1 cellular context compared by ENCODE assay signal in the genomic region with DNA sequence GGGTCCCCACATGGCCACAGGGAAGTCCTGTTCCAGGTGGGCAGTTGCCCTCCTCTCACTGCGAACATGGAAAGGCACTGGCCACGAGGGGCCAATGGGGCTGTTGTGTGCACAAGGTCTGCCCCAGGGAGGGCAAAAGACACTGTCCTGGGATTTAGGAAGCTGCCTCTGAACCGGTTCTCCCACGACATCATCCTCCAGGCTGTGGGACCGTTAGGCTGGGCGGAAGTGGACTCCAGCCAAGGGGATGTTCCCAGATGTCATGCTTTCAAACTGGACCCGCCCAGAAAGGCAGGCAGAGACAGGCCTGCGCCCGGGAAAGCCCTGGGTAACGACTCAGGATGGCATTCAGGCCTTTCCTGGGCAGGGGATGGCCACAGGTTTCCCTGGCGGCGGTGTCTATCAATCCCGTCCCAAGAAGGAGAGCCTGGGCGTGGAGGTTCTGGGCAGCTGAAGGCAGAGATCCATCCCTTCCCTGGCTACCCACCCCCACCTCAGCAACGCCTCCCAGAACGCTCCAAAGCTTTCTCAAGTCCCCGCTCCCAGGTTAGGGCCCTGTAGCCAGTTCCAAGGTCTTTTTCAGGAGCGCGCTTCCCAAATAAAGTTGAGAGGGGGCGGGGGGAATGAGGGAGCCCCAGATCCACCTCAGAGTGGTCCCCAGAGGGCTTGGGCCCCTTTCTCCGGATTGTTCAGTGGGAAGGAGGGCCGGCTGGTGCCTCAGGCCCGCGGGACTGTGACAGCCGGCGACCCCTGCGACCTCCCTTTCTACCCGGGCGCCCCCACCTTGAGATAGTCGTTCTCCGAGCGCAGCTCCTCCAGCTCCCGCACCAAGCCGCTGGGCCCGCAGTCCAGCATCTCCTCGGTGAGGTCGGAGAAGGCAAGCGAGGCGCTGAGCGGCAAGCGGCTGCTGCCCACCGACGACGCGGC.
TF ChIP-seq lines count a peak whose summit lies in the region.

No MANE protein-coding gene starts in this region.

TF ChIP-seq in K562, 482 proteins besides CTCF, POLR2A, EP300 and RAD21 (continued from another document and continues in another):
- TF ChIP-seq, protein P1, sequence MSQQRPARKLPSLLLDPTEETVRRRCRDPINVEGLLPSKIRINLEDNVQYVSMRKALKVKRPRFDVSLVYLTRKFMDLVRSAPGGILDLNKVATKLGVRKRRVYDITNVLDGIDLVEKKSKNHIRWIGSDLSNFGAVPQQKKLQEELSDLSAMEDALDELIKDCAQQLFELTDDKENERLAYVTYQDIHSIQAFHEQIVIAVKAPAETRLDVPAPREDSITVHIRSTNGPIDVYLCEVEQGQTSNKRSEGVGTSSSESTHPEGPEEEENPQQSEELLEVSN (IDR thresholded peaks at IDR 0.05; ENCODE audit: borderline replicate concordance in 1 of 2, extremely low read depth in 1 of 2, insufficient read depth in 1 of 2, insufficient read length in 1 of 2, low read depth in 1 of 2, low read length in 1 of 2, poor library complexity in 1 of 2, severe bottlenecking in 1 of 2) = peak in 1 of 2 experiments; percentile 43
- TF ChIP-seq NFXL1 (CRISPR knock-in tag; IDR thresholded peaks at IDR 0.05) = no peak
- TF ChIP-seq SMARCB1 (IDR thresholded peaks at IDR 0.05; ENCODE audit: insufficient read length, low read depth) = no peak
- peak; percentile 16; the same call in 1 of the 2 replicates for TF ChIP-seq PML (IDR thresholded peaks at IDR 0.05; ENCODE audit: low read length)
- peak; percentile 26 for TF ChIP-seq TBP (optimal IDR thresholded peaks at IDR 0.05; ENCODE audit: low read depth, low read length)
- TF ChIP-seq NBN (IDR thresholded peaks at IDR 0.05; ENCODE audit: low read depth) = peak; percentile 54; the same call in 1 of the 2 replicates
- no peak for TF ChIP-seq SLC30A9 (CRISPR knock-in tag; IDR thresholded peaks at IDR 0.05)
- TF ChIP-seq NCOA1 (IDR thresholded peaks at IDR 0.05; ENCODE audit: low read depth) = 0 out of 2 replicates have a peak, but pooled peaks have one; percentile 30
- TF ChIP-seq SRF (CRISPR knock-in tag; IDR thresholded peaks at IDR 0.05) = peak in 1 of 2 experiments; percentile 40; a peak in 1 of 4 replicates
- peak; percentile 34 for TF ChIP-seq TAF9B (IDR thresholded peaks at IDR 0.05; ENCODE audit: partially characterized antibody)
- TF ChIP-seq, protein P2, sequence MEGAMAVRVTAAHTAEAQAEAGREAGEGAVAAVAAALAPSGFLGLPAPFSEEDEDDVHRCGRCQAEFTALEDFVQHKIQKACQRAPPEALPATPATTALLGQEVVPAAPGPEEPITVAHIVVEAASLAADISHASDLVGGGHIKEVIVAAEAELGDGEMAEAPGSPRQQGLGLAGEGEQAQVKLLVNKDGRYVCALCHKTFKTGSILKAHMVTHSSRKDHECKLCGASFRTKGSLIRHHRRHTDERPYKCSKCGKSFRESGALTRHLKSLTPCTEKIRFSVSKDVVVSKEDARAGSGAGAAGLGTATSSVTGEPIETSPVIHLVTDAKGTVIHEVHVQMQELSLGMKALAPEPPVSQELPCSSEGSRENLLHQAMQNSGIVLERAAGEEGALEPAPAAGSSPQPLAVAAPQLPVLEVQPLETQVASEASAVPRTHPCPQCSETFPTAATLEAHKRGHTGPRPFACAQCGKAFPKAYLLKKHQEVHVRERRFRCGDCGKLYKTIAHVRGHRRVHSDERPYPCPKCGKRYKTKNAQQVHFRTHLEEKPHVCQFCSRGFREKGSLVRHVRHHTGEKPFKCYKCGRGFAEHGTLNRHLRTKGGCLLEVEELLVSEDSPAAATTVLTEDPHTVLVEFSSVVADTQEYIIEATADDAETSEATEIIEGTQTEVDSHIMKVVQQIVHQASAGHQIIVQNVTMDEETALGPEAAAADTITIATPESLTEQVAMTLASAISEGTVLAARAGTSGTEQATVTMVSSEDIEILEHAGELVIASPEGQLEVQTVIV (CRISPR knock-in tag; IDR thresholded peaks at IDR 0.05; ENCODE audit: borderline replicate concordance) = no peak
- TF ChIP-seq CREB1 (IDR thresholded peaks at IDR 0.05) = no peak
- peak; percentile 39; the same call in 1 of the 2 replicates for TF ChIP-seq CREB1 (CRISPR knock-in tag; IDR thresholded peaks at IDR 0.05)
- peak; percentile 41; the same call in 1 of the 2 replicates for TF ChIP-seq GABPB1 (CRISPR knock-in tag; IDR thresholded peaks at IDR 0.05)
- TF ChIP-seq SPI1 (IDR thresholded peaks at IDR 0.05; ENCODE audit: borderline replicate concordance, low read depth, low read length) = peak; percentile 88
- TF ChIP-seq MEIS2 (IDR thresholded peaks at IDR 0.05; ENCODE audit: partially characterized antibody) = peak; percentile 39
- no peak for TF ChIP-seq ZNF785 (CRISPR knock-in tag; IDR thresholded peaks at IDR 0.05)
- TF ChIP-seq, protein P3, sequence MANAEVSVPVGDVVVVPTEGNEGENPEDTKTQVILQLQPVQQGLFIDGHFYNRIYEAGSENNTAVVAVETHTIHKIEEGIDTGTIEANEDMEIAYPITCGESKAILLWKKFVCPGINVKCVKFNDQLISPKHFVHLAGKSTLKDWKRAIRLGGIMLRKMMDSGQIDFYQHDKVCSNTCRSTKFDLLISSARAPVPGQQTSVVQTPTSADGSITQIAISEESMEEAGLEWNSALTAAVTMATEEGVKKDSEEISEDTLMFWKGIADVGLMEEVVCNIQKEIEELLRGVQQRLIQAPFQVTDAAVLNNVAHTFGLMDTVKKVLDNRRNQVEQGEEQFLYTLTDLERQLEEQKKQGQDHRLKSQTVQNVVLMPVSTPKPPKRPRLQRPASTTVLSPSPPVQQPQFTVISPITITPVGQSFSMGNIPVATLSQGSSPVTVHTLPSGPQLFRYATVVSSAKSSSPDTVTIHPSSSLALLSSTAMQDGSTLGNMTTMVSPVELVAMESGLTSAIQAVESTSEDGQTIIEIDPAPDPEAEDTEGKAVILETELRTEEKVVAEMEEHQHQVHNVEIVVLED (CRISPR knock-in tag; IDR thresholded peaks at IDR 0.05) = no peak
- TF ChIP-seq NRF1 (conservative IDR thresholded peaks at IDR 0.05 in 1 of 2, IDR thresholded peaks at IDR 0.05 in 1 of 2) = peak; percentile 52 to 63
- 0 out of 2 replicates have a peak, but pooled peaks have one; percentile 47 for TF ChIP-seq JUND (IDR thresholded peaks at IDR 0.05; ENCODE audit: borderline replicate concordance, low read depth, low read length)
- peak; percentile 27; the same call in 1 of the 3 replicates for TF ChIP-seq JUND (tag; IDR thresholded peaks at IDR 0.05; ENCODE audit: borderline replicate concordance, low read depth, low read length)
- peak; percentile 90 for TF ChIP-seq ETV5 (CRISPR knock-in tag; IDR thresholded peaks at IDR 0.05; ENCODE audit: low read depth)
- peak; percentile 87 for TF ChIP-seq MYBL2 (IDR thresholded peaks at IDR 0.05; ENCODE audit: low read depth)
- no peak for TF ChIP-seq MYBL2 (CRISPR knock-in tag; IDR thresholded peaks at IDR 0.05; ENCODE audit: borderline replicate concordance)
- no peak for TF ChIP-seq FOS (IDR thresholded peaks at IDR 0.05; ENCODE audit: extremely low read depth, insufficient read length)
- TF ChIP-seq ZNF780A (CRISPR knock-in tag; IDR thresholded peaks at IDR 0.05) = no peak
- no peak for TF ChIP-seq ATF1 (CRISPR knock-in tag; IDR thresholded peaks at IDR 0.05)
- 0 out of 2 replicates have a peak, but pooled peaks have one; percentile 38 for TF ChIP-seq ATF1 (tag; IDR thresholded peaks at IDR 0.05)
- peak; percentile 82 for TF ChIP-seq CTBP1 (IDR thresholded peaks at IDR 0.05; ENCODE audit: borderline replicate concordance)
- TF ChIP-seq, protein P4, sequence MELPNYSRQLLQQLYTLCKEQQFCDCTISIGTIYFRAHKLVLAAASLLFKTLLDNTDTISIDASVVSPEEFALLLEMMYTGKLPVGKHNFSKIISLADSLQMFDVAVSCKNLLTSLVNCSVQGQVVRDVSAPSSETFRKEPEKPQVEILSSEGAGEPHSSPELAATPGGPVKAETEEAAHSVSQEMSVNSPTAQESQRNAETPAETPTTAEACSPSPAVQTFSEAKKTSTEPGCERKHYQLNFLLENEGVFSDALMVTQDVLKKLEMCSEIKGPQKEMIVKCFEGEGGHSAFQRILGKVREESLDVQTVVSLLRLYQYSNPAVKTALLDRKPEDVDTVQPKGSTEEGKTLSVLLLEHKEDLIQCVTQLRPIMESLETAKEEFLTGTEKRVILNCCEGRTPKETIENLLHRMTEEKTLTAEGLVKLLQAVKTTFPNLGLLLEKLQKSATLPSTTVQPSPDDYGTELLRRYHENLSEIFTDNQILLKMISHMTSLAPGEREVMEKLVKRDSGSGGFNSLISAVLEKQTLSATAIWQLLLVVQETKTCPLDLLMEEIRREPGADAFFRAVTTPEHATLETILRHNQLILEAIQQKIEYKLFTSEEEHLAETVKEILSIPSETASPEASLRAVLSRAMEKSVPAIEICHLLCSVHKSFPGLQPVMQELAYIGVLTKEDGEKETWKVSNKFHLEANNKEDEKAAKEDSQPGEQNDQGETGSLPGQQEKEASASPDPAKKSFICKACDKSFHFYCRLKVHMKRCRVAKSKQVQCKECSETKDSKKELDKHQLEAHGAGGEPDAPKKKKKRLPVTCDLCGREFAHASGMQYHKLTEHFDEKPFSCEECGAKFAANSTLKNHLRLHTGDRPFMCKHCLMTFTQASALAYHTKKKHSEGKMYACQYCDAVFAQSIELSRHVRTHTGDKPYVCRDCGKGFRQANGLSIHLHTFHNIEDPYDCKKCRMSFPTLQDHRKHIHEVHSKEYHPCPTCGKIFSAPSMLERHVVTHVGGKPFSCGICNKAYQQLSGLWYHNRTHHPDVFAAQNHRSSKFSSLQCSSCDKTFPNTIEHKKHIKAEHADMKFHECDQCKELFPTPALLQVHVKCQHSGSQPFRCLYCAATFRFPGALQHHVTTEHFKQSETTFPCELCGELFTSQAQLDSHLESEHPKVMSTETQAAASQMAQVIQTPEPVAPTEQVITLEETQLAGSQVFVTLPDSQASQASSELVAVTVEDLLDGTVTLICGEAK (IDR thresholded peaks at IDR 0.05) = peak; percentile 61; the same call in 1 of the 2 replicates
- TF ChIP-seq, protein P4 (CRISPR knock-in tag; IDR thresholded peaks at IDR 0.05) = no peak
- TF ChIP-seq ZNF444 (CRISPR knock-in tag; IDR thresholded peaks at IDR 0.05) = no peak
- 0 out of 2 replicates have a peak, but pooled peaks have one; percentile 30 for TF ChIP-seq SMAD4 (CRISPR knock-in tag; conservative IDR thresholded peaks at IDR 0.05)
- TF ChIP-seq, protein P5, sequence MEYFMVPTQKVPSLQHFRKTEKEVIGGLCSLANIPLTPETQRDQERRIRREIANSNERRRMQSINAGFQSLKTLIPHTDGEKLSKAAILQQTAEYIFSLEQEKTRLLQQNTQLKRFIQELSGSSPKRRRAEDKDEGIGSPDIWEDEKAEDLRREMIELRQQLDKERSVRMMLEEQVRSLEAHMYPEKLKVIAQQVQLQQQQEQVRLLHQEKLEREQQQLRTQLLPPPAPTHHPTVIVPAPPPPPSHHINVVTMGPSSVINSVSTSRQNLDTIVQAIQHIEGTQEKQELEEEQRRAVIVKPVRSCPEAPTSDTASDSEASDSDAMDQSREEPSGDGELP (CRISPR knock-in tag; IDR thresholded peaks at IDR 0.05; ENCODE audit: borderline replicate concordance) = peak; percentile 51; the same call in 1 of the 2 replicates
- TF ChIP-seq, protein P6, sequence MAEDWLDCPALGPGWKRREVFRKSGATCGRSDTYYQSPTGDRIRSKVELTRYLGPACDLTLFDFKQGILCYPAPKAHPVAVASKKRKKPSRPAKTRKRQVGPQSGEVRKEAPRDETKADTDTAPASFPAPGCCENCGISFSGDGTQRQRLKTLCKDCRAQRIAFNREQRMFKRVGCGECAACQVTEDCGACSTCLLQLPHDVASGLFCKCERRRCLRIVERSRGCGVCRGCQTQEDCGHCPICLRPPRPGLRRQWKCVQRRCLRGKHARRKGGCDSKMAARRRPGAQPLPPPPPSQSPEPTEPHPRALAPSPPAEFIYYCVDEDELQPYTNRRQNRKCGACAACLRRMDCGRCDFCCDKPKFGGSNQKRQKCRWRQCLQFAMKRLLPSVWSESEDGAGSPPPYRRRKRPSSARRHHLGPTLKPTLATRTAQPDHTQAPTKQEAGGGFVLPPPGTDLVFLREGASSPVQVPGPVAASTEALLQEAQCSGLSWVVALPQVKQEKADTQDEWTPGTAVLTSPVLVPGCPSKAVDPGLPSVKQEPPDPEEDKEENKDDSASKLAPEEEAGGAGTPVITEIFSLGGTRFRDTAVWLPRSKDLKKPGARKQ (CRISPR knock-in tag; IDR thresholded peaks at IDR 0.05) = no peak
- 0 out of 2 replicates have a peak, but pooled peaks have one; percentile 9 for TF ChIP-seq TGIF2 (CRISPR knock-in tag; IDR thresholded peaks at IDR 0.05)
- no peak for TF ChIP-seq SRSF3 (IDR thresholded peaks at IDR 0.05; ENCODE audit: insufficient read depth, low read length)
- peak; percentile 76 for TF ChIP-seq RBFOX2 (IDR thresholded peaks at IDR 0.05; ENCODE audit: low read depth, low read length)
- 0 out of 4 replicates have a peak, but pooled peaks of 1 of the 2 experiments have one; percentile 6 for TF ChIP-seq FOXA3 (CRISPR knock-in tag; conservative IDR thresholded peaks at IDR 0.05 in 1 of 2, IDR thresholded peaks at IDR 0.05 in 1 of 2)
- TF ChIP-seq HLTF (IDR thresholded peaks at IDR 0.05) = no peak
- TF ChIP-seq SMARCA4 (IDR thresholded peaks at IDR 0.05) = peak; percentile 22; the same call in 1 of the 2 replicates
- TF ChIP-seq HDAC2 (IDR thresholded peaks at IDR 0.05) = peak; percentile 64; the same call in 1 of the 2 replicates
- peak; percentile 57 for TF ChIP-seq POLR2B (IDR thresholded peaks at IDR 0.05; ENCODE audit: low read depth, partially characterized antibody)
